25 cellular contexts compared by ENCODE assay signal in genomic region chr9:5644522-5644921, GRCh38. TPM values are rescaled to one million over a fixed set of nuclear protein-coding genes. Genes with fewer than 3 reads are reported as not detected.
DNase-seq lines count a peak whose midpoint lies in the region; ATAC-seq, FAIRE-seq and TF ChIP-seq lines count a peak whose summit lies in the region.
"Had no signal": no experiment of that assay in that cellular context is flagged by ENCODE, and none has a peak within 500 bp of the region (broad histone marks: within the 10 kb centered on the region; RNA-seq: fewer than 3 reads in every experiment).

No MANE protein-coding gene starts in this region.

- CTCF ChIA-PET in activated CD4-positive, alpha-beta memory T cell treated with anti-CD3 and anti-CD28 coated beads for 36 hours (lab: Charles Lee): interaction anchor here (1.1 kb wide), 1 partner anchor 16 kb away, joined by 3 read pairs; the partner anchor contains the start of gene RIC1
- CTCF ChIA-PET in activated CD4-positive, alpha-beta memory T cell treated with anti-CD3 and anti-CD28 coated beads, Interleukin-2, amount 10 ng/mL, durations not matched to agents 7 days and 5 days (lab: Charles Lee): no interaction called here

- DNase-seq in activated CD4-positive, alpha-beta memory T cell treated with anti-CD3 and anti-CD28 coated beads for 36 hours: no peak
- DNase-seq in activated CD4-positive, alpha-beta memory T cell treated with anti-CD3 and anti-CD28 coated beads, Interleukin-2, amount 10 ng/mL, durations not matched to agents 7 days and 5 days: no peak
- DNase-seq in GM12891 (ENCODE audit: insufficient read length, low spot score) (no peak), OCI-M1 (lab: John Stamatoyannopoulos, UW) (peak; percentile 98), bronchial epithelial cell (ENCODE audit: low read depth) (peak; percentile 90), epidermal melanocyte (ENCODE audit: insufficient read length, low spot score) (no peak)
- DNase-seq: brain microvascular endothelial cell; CD8-positive, alpha-beta memory T cell; effector CD4-positive, alpha-beta T cell; erythroblast; foreskin melanocyte; Kasumi-1; left colon; naive B cell; NCI-H1105; NCI-H2029 treated with DMSO at 0.1 percent for 48 hours; NCI-H345; NCI-H774; substantia nigra; upper lobe of right lung; WERI-Rb-1 had no signal

- peaks cover 36% of the 10 kb centered on the region for H3K4me1 Mint-ChIP-seq in activated CD4-positive, alpha-beta memory T cell treated with anti-CD3 and anti-CD28 coated beads for 36 hours (ENCODE audit: low read depth)
- H3K4me1 Mint-ChIP-seq in activated CD4-positive, alpha-beta memory T cell treated with anti-CD3 and anti-CD28 coated beads, Interleukin-2, amount 10 ng/mL, durations not matched to agents 7 days and 5 days: peaks cover 20% of the 10 kb centered on the region

- TF ChIP-seq CTCF in bronchial epithelial cell (IDR thresholded peaks at IDR 0.05; ENCODE audit: insufficient read depth, low read length, severe bottlenecking): no peak

- no peaks in the 10 kb centered on the region for H3K27me3 ChIP-seq in bronchial epithelial cell (ENCODE audit: control insufficient read depth, insufficient read depth, low read length)
- H3K27me3 ChIP-seq: brain microvascular endothelial cell, upper lobe of right lung had no signal

- no peaks in the 10 kb centered on the region for H3K36me3 ChIP-seq in bronchial epithelial cell (ENCODE audit: control insufficient read depth, insufficient read depth, low read length)
- H3K36me3 ChIP-seq: brain microvascular endothelial cell, upper lobe of right lung, WERI-Rb-1 had no signal

- FAIRE-seq in GM12891 (lab: Jason Lieb, UNC) (peak; percentile 20), bronchial epithelial cell (lab: Jason Lieb, UNC) (peak; percentile 55)

- ATAC-seq in HG03457 (IDR thresholded peaks at IDR 0.05; ENCODE audit: unreplicated experiment): no peak
- ATAC-seq in HG03521 (IDR thresholded peaks at IDR 0.05; ENCODE audit: unreplicated experiment): no peak
- ATAC-seq: left colon, Right ventricle myocardium inferior, upper lobe of right lung had no signal

- intact Hi-C loops in activated CD4-positive, alpha-beta memory T cell treated with anti-CD3 and anti-CD28 coated beads for 36 hours (cut with micrococcal nuclease): loop anchor here (1.0 to 5.0 kb wide), 4 partner anchors 17 to 208 kb away; no protein-coding TSS in a partner anchor

- TF ChIP-seq POLR2A in GM12891 (IDR thresholded peaks at IDR 0.05; ENCODE audit: low read depth, low read length): no peak

- no peak overlapping the region for H3K4me3 Mint-ChIP-seq in activated CD4-positive, alpha-beta memory T cell treated with anti-CD3 and anti-CD28 coated beads for 36 hours
- no peak overlapping the region for H3K4me3 Mint-ChIP-seq in activated CD4-positive, alpha-beta memory T cell treated with anti-CD3 and anti-CD28 coated beads, Interleukin-2, amount 10 ng/mL, durations not matched to agents 7 days and 5 days
- H3K4me3 Mint-ChIP-seq: T-helper 2 cell treated with Interferon-gamma antibody and Interleukin-4, amounts not matched to agents 5 μg/mL and 100 μg/mL, for 36 hours had no signal

- H3K27me3 Mint-ChIP-seq in activated CD4-positive, alpha-beta memory T cell treated with anti-CD3 and anti-CD28 coated beads for 36 hours: no peaks in the 10 kb centered on the region
- H3K27me3 Mint-ChIP-seq in activated CD4-positive, alpha-beta memory T cell treated with anti-CD3 and anti-CD28 coated beads, Interleukin-2, amount 10 ng/mL, durations not matched to agents 7 days and 5 days: no peaks in the 10 kb centered on the region
- H3K27me3 Mint-ChIP-seq: CD8-positive, alpha-beta memory T cell; naive B cell had no signal

- H3K27ac Mint-ChIP-seq in activated CD4-positive, alpha-beta memory T cell treated with anti-CD3 and anti-CD28 coated beads for 36 hours: peak overlapping the region; percentile 10
- H3K27ac Mint-ChIP-seq in activated CD4-positive, alpha-beta memory T cell treated with anti-CD3 and anti-CD28 coated beads, Interleukin-2, amount 10 ng/mL, durations not matched to agents 7 days and 5 days: no peak overlapping the region
- H3K27ac Mint-ChIP-seq: T-helper 2 cell treated with Interferon-gamma antibody and Interleukin-4, amounts not matched to agents 5 μg/mL and 100 μg/mL, for 36 hours had no signal

- no peak overlapping the region for H3K4me3 ChIP-seq in bronchial epithelial cell (ENCODE audit: low read depth, low read length)
- H3K4me3 ChIP-seq: upper lobe of right lung had no signal

- peaks cover 38% of the 10 kb centered on the region for H3K36me3 Mint-ChIP-seq in activated CD4-positive, alpha-beta memory T cell treated with anti-CD3 and anti-CD28 coated beads for 36 hours
- H3K36me3 Mint-ChIP-seq in activated CD4-positive, alpha-beta memory T cell treated with anti-CD3 and anti-CD28 coated beads, Interleukin-2, amount 10 ng/mL, durations not matched to agents 7 days and 5 days (ENCODE audit: low read depth): peaks cover 47% of the 10 kb centered on the region

- POLR2A ChIA-PET in activated CD4-positive, alpha-beta memory T cell treated with anti-CD3 and anti-CD28 coated beads for 36 hours (lab: Charles Lee): no interaction called here
- POLR2A ChIA-PET in activated CD4-positive, alpha-beta memory T cell treated with anti-CD3 and anti-CD28 coated beads, Interleukin-2, amount 10 ng/mL, durations not matched to agents 7 days and 5 days (lab: Charles Lee): interaction anchor here (2.1 kb wide), 1 partner anchor 16 kb away, joined by 6 read pairs; the partner anchor contains the start of gene RIC1

- peaks cover 40% of the 10 kb centered on the region for H3K9me3 Mint-ChIP-seq in activated CD4-positive, alpha-beta memory T cell treated with anti-CD3 and anti-CD28 coated beads for 36 hours
- peaks cover 40% of the 10 kb centered on the region for H3K9me3 Mint-ChIP-seq in activated CD4-positive, alpha-beta memory T cell treated with anti-CD3 and anti-CD28 coated beads, Interleukin-2, amount 10 ng/mL, durations not matched to agents 7 days and 5 days

TF ChIP-seq in GM12891, 5 proteins besides CTCF, POLR2A, EP300 and RAD21:
- TF ChIP-seq POLR2AphosphoS5 (IDR thresholded peaks at IDR 0.05; ENCODE audit: low read depth, low read length): no peak
- TF ChIP-seq SPI1 (IDR thresholded peaks at IDR 0.05; ENCODE audit: low read depth, low read length): no peak
- TF ChIP-seq POU2F2 (IDR thresholded peaks at IDR 0.05; ENCODE audit: low read depth, low read length): no peak
- no peak for TF ChIP-seq TAF1 (IDR thresholded peaks at IDR 0.05; ENCODE audit: low read depth, low read length)
- TF ChIP-seq PAX5 (IDR thresholded peaks at IDR 0.05; ENCODE audit: insufficient read depth, low read length, severe bottlenecking): no peak

RNA-seq across cellular contexts. Expression of gene RIC1, which starts 15.6 kb away (rescaled TPM):
- total RNA-seq in activated CD4-positive, alpha-beta memory T cell treated with anti-CD3 and anti-CD28 coated beads for 36 hours: 10 to 100 TPM; 14.1 to 15.0 TPM
- total RNA-seq in activated CD4-positive, alpha-beta memory T cell treated with anti-CD3 and anti-CD28 coated beads, Interleukin-2, amount 10 ng/mL, durations not matched to agents 7 days and 5 days: 10 to 100 TPM; 20.7 to 21.5 TPM
- polyA plus RNA-seq in GM12891 (2012; ENCODE audit: low read depth, missing spikeins): 13.3 TPM
- 32.8 and 34.2 TPM in 2 replicates for total RNA-seq in bronchial epithelial cell

Comparison
In these comparisons a context has a peak if more than half of its experiments do, and no peak if none do; other contexts are left out.
1. DNase-seq: peak in OCI-M1 (single experiment) and bronchial epithelial cell (single experiment); none in activated CD4-positive, alpha-beta memory T cell treated with anti-CD3 and anti-CD28 coated beads for 36 hours (single experiment), activated CD4-positive, alpha-beta memory T cell treated with anti-CD3 and anti-CD28 coated beads, Interleukin-2, amount 10 ng/mL, durations not matched to agents 7 days and 5 days (single experiment), GM12891 (single experiment) and epidermal melanocyte (single experiment).